Comparison of ENCODE assay signal across 19 cellular contexts in the genomic region with DNA sequence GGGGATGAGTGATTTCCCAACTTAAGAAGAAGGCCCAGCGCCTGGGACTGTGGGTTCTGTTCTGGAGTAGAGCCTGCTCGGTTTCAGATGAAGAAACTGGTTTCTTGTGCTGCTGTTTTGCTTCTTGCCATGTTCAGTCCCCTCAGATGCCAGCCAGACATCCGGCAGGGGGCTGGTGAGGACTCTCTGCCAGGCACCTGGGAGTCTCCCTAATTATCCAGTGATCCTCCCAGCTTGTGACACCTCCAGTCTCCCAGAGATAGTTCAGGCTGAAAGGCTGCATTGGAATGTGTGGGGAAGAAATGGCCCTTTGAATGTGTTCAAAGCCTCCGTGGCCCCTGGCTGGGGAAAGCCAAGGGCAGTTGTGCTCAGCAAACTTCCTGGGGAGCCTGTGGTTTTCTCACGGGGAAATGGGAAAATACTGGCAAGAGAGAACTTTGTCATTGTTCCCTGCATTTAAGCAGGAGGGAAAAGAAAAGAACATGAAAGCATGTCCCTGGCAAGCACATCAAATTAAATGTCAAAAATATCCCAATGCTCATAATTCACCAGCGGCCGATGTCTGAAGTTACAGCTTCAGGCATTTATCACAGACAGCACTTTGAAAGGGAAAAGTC. TPM values are rescaled to one million over a fixed set of nuclear protein-coding genes. Genes with fewer than 3 reads are reported as not detected.
A peak's percentile ranks its signal among the peaks of the same experiment; 100 is the strongest.
DNase-seq lines count a peak whose midpoint lies in the region; ATAC-seq and TF ChIP-seq lines count a peak whose summit lies in the region.
"Had no signal": no experiment of that assay in that cellular context is flagged by ENCODE, and none has a peak within 500 bp of the region (broad histone marks: within the 10 kb centered on the region; RNA-seq: fewer than 3 reads in every experiment).

No MANE protein-coding gene starts in this region.

- no peaks in the 10 kb centered on the region for H3K4me1 ChIP-seq in right atrium auricular region
- peaks cover 0 to 3% (median 0%) of the 10 kb centered on the region in 12 donors for H3K4me1 ChIP-seq in heart left ventricle
- H3K4me1 ChIP-seq in tibial artery = peaks cover 0 to 6% (median 0%) of the 10 kb centered on the region in 4 donors

- H3K27me3 ChIP-seq in right atrium auricular region (no peaks in the 10 kb centered on the region), heart left ventricle (peaks cover 0 to 11% (median 5%) of the 10 kb centered on the region in 9 donors), tibial artery (peaks cover 0 to 12% of the 10 kb centered on the region in 2 donors)

- no peak overlapping the region for H3K4me3 ChIP-seq in right atrium auricular region
- H3K4me3 ChIP-seq in heart left ventricle = no peak overlapping the region
- no peak overlapping the region for H3K4me3 ChIP-seq in lower leg skin (ENCODE audit: low read depth, poor library complexity, severe bottlenecking)
- H3K4me3 ChIP-seq in tibial artery = no peak overlapping the region
- H3K4me3 ChIP-seq: PC-9 had no signal

- no peaks in the 10 kb centered on the region for H3K36me3 ChIP-seq in right atrium auricular region
- no peaks in the 10 kb centered on the region for H3K36me3 ChIP-seq in heart left ventricle
- no peaks in the 10 kb centered on the region for H3K36me3 ChIP-seq in tibial artery

- ATAC-seq in heart left ventricle = no peak
- ATAC-seq: CD8-positive, alpha-beta T cell had no signal

- DNase-seq in right atrium auricular region (ENCODE audit: low spot score) = peak; percentile 59
- DNase-seq in heart left ventricle = no peak
- DNase-seq in astrocyte of the hippocampus (ENCODE audit: low read depth, low spot score) = peak; percentile 13
- DNase-seq in lower leg skin (ENCODE audit: low spot score in 2 of 2) = peak; percentile 46 to 85
- peak; percentile 53 to 57 for DNase-seq in tibial artery
- no peak for DNase-seq in C1 segment of cervical spinal cord (lab: John Stamatoyannopoulos, UW)
- no peak for DNase-seq in SHP77 (lab: John Stamatoyannopoulos, UW)
- no peak for DNase-seq in activated gamma-delta T cell treated with Interleukin-2 at 50 U/mL for 16 hours
- DNase-seq: CD8-positive, alpha-beta T cell; DMS79; HCEC 1CT; NCI-H1436; NCI-H2029 treated with DMSO at 0.1 percent for 48 hours; NCI-H510A; NCI-H82; PC-9 had no signal

- TF ChIP-seq CTCF in right atrium auricular region (IDR thresholded peaks at IDR 0.05) (no peak), heart left ventricle (IDR thresholded peaks at IDR 0.05) (no peak), lower leg skin (IDR thresholded peaks at IDR 0.05) (no peak), tibial artery (IDR thresholded peaks at IDR 0.05) (no peak)

- WGBS in heart left ventricle, 4 donors = 40 to 52% (median 46%) methylated on average over 7 of the region's 7 CpGs
- 21 to 23% methylated on average over 7 of the region's 7 CpGs for WGBS in lower leg skin, 2 donors

- H3K9me3 ChIP-seq in right atrium auricular region = no peaks in the 10 kb centered on the region
- H3K9me3 ChIP-seq in heart left ventricle = no peaks in the 10 kb centered on the region
- H3K9me3 ChIP-seq in tibial artery = no peaks in the 10 kb centered on the region

- H3K27ac ChIP-seq in right atrium auricular region (no peak overlapping the region), heart left ventricle (no peak overlapping the region), tibial artery (no peak overlapping the region)
- H3K27ac ChIP-seq: PC-9 had no signal

- TF ChIP-seq POLR2A in heart left ventricle (IDR thresholded peaks at IDR 0.05) = no peak
- TF ChIP-seq POLR2A in lower leg skin (IDR thresholded peaks at IDR 0.05) = no peak

- intact Hi-C loops in heart left ventricle (cut with DNase I) (no loop called here), lower leg skin (cut with DNase I; ENCODE audit: low total_unique reads) (no loop called here), tibial artery (cut with DNase I; ENCODE audit: low total_unique reads) (no loop called here)

RNA-seq across cellular contexts. Expression of gene SERPINA12, which starts 8.5 kb away (rescaled TPM):
- total RNA-seq in right atrium auricular region (not detected), heart left ventricle (not detected), lower leg skin (100 to 1,000 TPM; 345 to 790 (median 421) TPM)
- not detected for polyA plus RNA-seq in heart left ventricle
- total RNA-seq: A172; CD8-positive, alpha-beta T cell; HT1080; PC-9 had no signal
- polyA plus RNA-seq: BJ had no signal

RNA-seq across cellular contexts. Expression of gene SERPINA9, which starts 41.8 kb away (rescaled TPM):
- total RNA-seq in right atrium auricular region (not detected), heart left ventricle (not detected), lower leg skin (1 to 10 TPM in 3 of 4 donors, under 1 TPM in 1; 0.42 to 3.7 (median 1.5) TPM)
- not detected for polyA plus RNA-seq in heart left ventricle
- total RNA-seq: A172; CD8-positive, alpha-beta T cell; HT1080; PC-9 had no signal

RNA-seq across cellular contexts. Expression of gene SERPINA4, which starts 43.5 kb away (rescaled TPM):
- total RNA-seq in right atrium auricular region = not detected
- not detected for total RNA-seq in heart left ventricle
- polyA plus RNA-seq in heart left ventricle = not detected
- not detected for total RNA-seq in lower leg skin
- total RNA-seq: A172; CD8-positive, alpha-beta T cell; HT1080; PC-9 had no signal
- polyA plus RNA-seq: BJ had no signal

Comparison
In these comparisons a context has a peak if more than half of its experiments do, and no peak if none do; other contexts are left out.
1. DNase-seq: peak in right atrium auricular region (single experiment), astrocyte of the hippocampus (single experiment), lower leg skin (2 of 2) and tibial artery (2 of 2); none in heart left ventricle (0 of 5), C1 segment of cervical spinal cord (0 of 14), SHP77 (0 of 2) and activated gamma-delta T cell treated with Interleukin-2 at 50 U/mL for 16 hours (single experiment).
2. RNA of gene SERPINA12, which starts 8.5 kb away (total RNA-seq): 345 to 790 TPM in lower leg skin; not detected in right atrium auricular region and not detected in heart left ventricle; every median in the first group is over 100 times any median in the second.